18 cellular contexts compared by ENCODE assay signal in genomic region chr4:3328814-3329663, GRCh38. TPM values are rescaled to one million over a fixed set of nuclear protein-coding genes. Genes with fewer than 3 reads are reported as not detected.
DNase-seq lines count a peak whose midpoint lies in the region; ATAC-seq and TF ChIP-seq lines count a peak whose summit lies in the region.
"Had no signal": no experiment of that assay in that cellular context is flagged by ENCODE, and none has a peak within 500 bp of the region (broad histone marks: within the 10 kb centered on the region; RNA-seq: fewer than 3 reads in every experiment).

No MANE protein-coding gene starts in this region.

- H3K4me3 ChIP-seq in stomach, result no peak overlapping the region
- H3K4me3 ChIP-seq: A549, MG63, PC-9 had no signal

- no peaks in the 10 kb centered on the region for H3K27me3 Mint-ChIP-seq in activated T-cell treated with anti-CD3 and anti-CD28 coated beads, Interleukin-2, amount 50 U/mL, for 24 hours
- peaks cover 15% of the 10 kb centered on the region for H3K27me3 Mint-ChIP-seq in activated CD8-positive, alpha-beta memory T cell treated with anti-CD3 and anti-CD28 coated beads, Interleukin-2, amount 10 ng/mL, durations not matched to agents 7 days and 5 days

- no peaks in the 10 kb centered on the region for H3K36me3 ChIP-seq in stomach
- H3K36me3 ChIP-seq: MG63 had no signal

- ATAC-seq in activated CD8-positive, alpha-beta memory T cell treated with anti-CD3 and anti-CD28 coated beads, Interleukin-2, amount 10 ng/mL, durations not matched to agents 7 days and 5 days, result no peak
- no peak for ATAC-seq in HG03520 (IDR thresholded peaks at IDR 0.05; ENCODE audit: unreplicated experiment)
- ATAC-seq: A549 had no signal

- no peak overlapping the region for H3K27ac Mint-ChIP-seq in activated T-cell treated with anti-CD3 and anti-CD28 coated beads, Interleukin-2, amount 50 U/mL, for 24 hours
- no peak overlapping the region for H3K27ac Mint-ChIP-seq in activated CD8-positive, alpha-beta memory T cell treated with anti-CD3 and anti-CD28 coated beads, Interleukin-2, amount 10 ng/mL, durations not matched to agents 7 days and 5 days

- intact Hi-C loops in stomach (cut with DNase I; ENCODE audit: low total_unique reads), result no loop called here

- CTCF ChIA-PET in activated CD8-positive, alpha-beta memory T cell treated with anti-CD3 and anti-CD28 coated beads, Interleukin-2, amount 10 ng/mL, durations not matched to agents 7 days and 5 days (lab: Charles Lee), result no interaction called here

- H3K4me1 ChIP-seq in stomach, result no peaks in the 10 kb centered on the region
- H3K4me1 ChIP-seq: A549 had no signal

- H3K9me3 ChIP-seq in stomach, result no peaks in the 10 kb centered on the region
- H3K9me3 ChIP-seq: A549, MG63 had no signal

- TF ChIP-seq POLR2A in stomach (IDR thresholded peaks at IDR 0.05), result no peak

- no peaks in the 10 kb centered on the region for H3K36me3 Mint-ChIP-seq in activated T-cell treated with anti-CD3 and anti-CD28 coated beads, Interleukin-2, amount 50 U/mL, for 24 hours (ENCODE audit: low read depth)
- no peaks in the 10 kb centered on the region for H3K36me3 Mint-ChIP-seq in activated CD8-positive, alpha-beta memory T cell treated with anti-CD3 and anti-CD28 coated beads, Interleukin-2, amount 10 ng/mL, durations not matched to agents 7 days and 5 days

- H3K9me3 Mint-ChIP-seq in activated T-cell treated with anti-CD3 and anti-CD28 coated beads, Interleukin-2, amount 50 U/mL, for 24 hours, result no peaks in the 10 kb centered on the region
- H3K9me3 Mint-ChIP-seq in activated CD8-positive, alpha-beta memory T cell treated with anti-CD3 and anti-CD28 coated beads, Interleukin-2, amount 10 ng/mL, durations not matched to agents 7 days and 5 days (ENCODE audit: low read depth), result no peaks in the 10 kb centered on the region

- DNase-seq in activated T-cell treated with anti-CD3 and anti-CD28 coated beads, Interleukin-2, amount 50 U/mL, for 24 hours, result peak; percentile 16
- DNase-seq in activated T-cell treated with anti-CD3 and anti-CD28 coated beads, Interleukin-2, amount 50 U/mL, for 48 hours, result no peak
- DNase-seq in activated CD8-positive, alpha-beta memory T cell treated with anti-CD3 and anti-CD28 coated beads, Interleukin-2, amount 10 ng/mL, durations not matched to agents 7 days and 5 days, result peak; percentile 33
- DNase-seq in left kidney (ENCODE audit: low read depth, low spot score) (peak; percentile 41), stomach (peak; percentile 14), KG1 (lab: John Stamatoyannopoulos, UW) (no peak)
- DNase-seq in stimulated activated CD4-positive, alpha-beta T cell treated with anti-CD3 and anti-CD28 coated beads, Interleukin-4, amount 100 ng/mL, for 1 hour, result no peak
- DNase-seq: DMS 273 treated with DMSO at 0.1 percent for 48 hours, GOT3, Karpas-422, MG63, NCI-H1092, NCI-H146, NCI-H524, PC-9 had no signal

- H3K4me1 Mint-ChIP-seq in activated T-cell treated with anti-CD3 and anti-CD28 coated beads, Interleukin-2, amount 50 U/mL, for 24 hours (ENCODE audit: low read depth), result peaks cover 4% of the 10 kb centered on the region
- peaks cover 3% of the 10 kb centered on the region for H3K4me1 Mint-ChIP-seq in activated CD8-positive, alpha-beta memory T cell treated with anti-CD3 and anti-CD28 coated beads, Interleukin-2, amount 10 ng/mL, durations not matched to agents 7 days and 5 days

- no peak for TF ChIP-seq CTCF in stomach (IDR thresholded peaks at IDR 0.05)

- no peak overlapping the region for H3K27ac ChIP-seq in stomach
- H3K27ac ChIP-seq: A549, C4-2B, PC-9 had no signal

- 92 to 95% (median 93%) methylated on average over 10 of the region's 10 CpGs for WGBS in stomach, 5 donors

- H3K27me3 ChIP-seq in stomach, result no peaks in the 10 kb centered on the region
- H3K27me3 ChIP-seq: MG63 had no signal

- no peak overlapping the region for H3K4me3 Mint-ChIP-seq in activated T-cell treated with anti-CD3 and anti-CD28 coated beads, Interleukin-2, amount 50 U/mL, for 24 hours
- no peak overlapping the region for H3K4me3 Mint-ChIP-seq in activated CD8-positive, alpha-beta memory T cell treated with anti-CD3 and anti-CD28 coated beads, Interleukin-2, amount 10 ng/mL, durations not matched to agents 7 days and 5 days

- no peak for TF ChIP-seq EP300 in stomach (IDR thresholded peaks at IDR 0.05)

RNA-seq across cellular contexts. Expression of gene RGS12, which starts 36.2 kb away (rescaled TPM):
- total RNA-seq in activated CD8-positive, alpha-beta memory T cell treated with anti-CD3 and anti-CD28 coated beads, Interleukin-2, amount 10 ng/mL, durations not matched to agents 7 days and 5 days, result 1 to 10 TPM; 2.1 to 5.0 TPM
- 10 to 100 TPM in 2 of 5 donors, 1 to 10 TPM in 3; 3.5 to 51.8 (median 9.0) TPM for total RNA-seq in stomach
- polyA plus RNA-seq in stomach, result 10 to 100 TPM; 18.9 to 35.2 (median 20.5) TPM

Comparison
In these comparisons a context has a peak if more than half of its experiments do, and no peak if none do; other contexts are left out.
1. DNase-seq: peak in activated T-cell treated with anti-CD3 and anti-CD28 coated beads, Interleukin-2, amount 50 U/mL, for 24 hours (single experiment), activated CD8-positive, alpha-beta memory T cell treated with anti-CD3 and anti-CD28 coated beads, Interleukin-2, amount 10 ng/mL, durations not matched to agents 7 days and 5 days (single experiment), left kidney (single experiment) and stomach (single experiment); none in activated T-cell treated with anti-CD3 and anti-CD28 coated beads, Interleukin-2, amount 50 U/mL, for 48 hours (0 of 2), stimulated activated CD4-positive, alpha-beta T cell treated with anti-CD3 and anti-CD28 coated beads, Interleukin-4, amount 100 ng/mL, for 1 hour (single experiment) and KG1 (single experiment).